Comparison of ENCODE assay signal across 9 cellular contexts in genomic region chr14:53963491-53964227, GRCh38. TPM values are rescaled to one million over a fixed set of nuclear protein-coding genes. Genes with fewer than 3 reads are reported as not detected.
DNase-seq lines count a peak whose midpoint lies in the region; ATAC-seq and TF ChIP-seq lines count a peak whose summit lies in the region.
"Had no signal": no experiment of that assay in that cellular context is flagged by ENCODE, and none has a peak within 500 bp of the region (broad histone marks: within the 10 kb centered on the region; RNA-seq: fewer than 3 reads in every experiment).

No MANE protein-coding gene starts in this region.

- no peaks in the 10 kb centered on the region for H4K20me1 ChIP-seq in OCI-LY7 (ENCODE audit: insufficient read depth, low read length)

- H3K4me3 ChIP-seq in psoas muscle (peak overlapping the region; percentile 57), OCI-LY7 (ENCODE audit: low read depth, low read length, poor library complexity, severe bottlenecking) (no peak overlapping the region)

- H3K9me2 ChIP-seq in OCI-LY7 (ENCODE audit: insufficient read depth, low read length): no peaks in the 10 kb centered on the region

- H3K27ac Mint-ChIP-seq in T-helper 17 cell (no peak overlapping the region), immature natural killer cell (no peak overlapping the region)
- H3K27ac Mint-ChIP-seq: stimulated activated naive CD8-positive, alpha-beta T cell treated with anti-CD3 and anti-CD28 coated beads, Interleukin-15, Interleukin-2, amounts not matched to agents 100 ng/mL and 50 ng/mL, for 24 hours had no signal

- peaks cover 0 to 8% (median 0%) of the 10 kb centered on the region in 6 donors for H3K9me3 Mint-ChIP-seq in immature natural killer cell
- H3K9me3 Mint-ChIP-seq: stimulated activated naive CD8-positive, alpha-beta T cell treated with anti-CD3 and anti-CD28 coated beads, Interleukin-15, Interleukin-2, amounts not matched to agents 100 ng/mL and 50 ng/mL, for 24 hours had no signal

- no peaks in the 10 kb centered on the region for H3K9me3 ChIP-seq in T-helper 17 cell (ENCODE audit: control insufficient read depth, low read length, poor library complexity, severe bottlenecking)
- H3K9me3 ChIP-seq in psoas muscle: no peaks in the 10 kb centered on the region
- no peaks in the 10 kb centered on the region for H3K9me3 ChIP-seq in OCI-LY7 (ENCODE audit: low read length)

- POLR2A ChIA-PET in OCI-LY7 (lab: Charles Lee): interaction anchor here (0.6 kb wide), 1 partner anchor 52 kb away, joined by 6 read pairs; no protein-coding TSS in a partner anchor

- peaks cover 0 to 43% (median 4%) of the 10 kb centered on the region in 3 donors for H3K27me3 ChIP-seq in psoas muscle (ENCODE audit: insufficient read depth in 3 of 3, low read length in 2 of 3)

- intact Hi-C loops in left cardiac atrium (cut with DNase I) (no loop called here), psoas muscle (cut with DNase I) (no loop called here), OCI-LY7 (cut with micrococcal nuclease; ENCODE audit: unreplicated experiment) (no loop called here)

- H3K4me2 ChIP-seq in OCI-LY7 (ENCODE audit: low read length): no peak overlapping the region

- H2AFZ ChIP-seq in OCI-LY7 (ENCODE audit: low read length): no peak overlapping the region

- H3K36me3 ChIP-seq in psoas muscle (ENCODE audit: insufficient read depth in 1 of 2, low read depth in 1 of 2): no peaks in the 10 kb centered on the region
- H3K36me3 ChIP-seq in OCI-LY7 (ENCODE audit: insufficient read depth, low read length): no peaks in the 10 kb centered on the region

- H3K36me3 Mint-ChIP-seq in T-helper 17 cell (ENCODE audit: low read depth) (no peaks in the 10 kb centered on the region), immature natural killer cell (no peaks in the 10 kb centered on the region)

- in situ Hi-C loops in G401 (cut with HindIII; ENCODE audit: low sequenced_read_pairs): no loop called here

- H3K79me2 ChIP-seq in OCI-LY7 (ENCODE audit: insufficient read depth, low read depth, low read length): no peaks in the 10 kb centered on the region

- ATAC-seq in T-helper 17 cell: peak; percentile 49
- peak; percentile 84 to 94 for ATAC-seq in left cardiac atrium
- peak in 3 of 4 donors; percentile 37 to 72 (median 53) for ATAC-seq in psoas muscle
- no peak for ATAC-seq in GM21515 (IDR thresholded peaks at IDR 0.05; ENCODE audit: unreplicated experiment)
- no peak for ATAC-seq in GM18520 (IDR thresholded peaks at IDR 0.05; ENCODE audit: unreplicated experiment)

- DNase-seq in G401 (ENCODE audit: low spot score) (peak; percentile 63), T-helper 17 cell (no peak), left cardiac atrium (peak; percentile 55), psoas muscle (peak in 1 of 2 donors; percentile 35), OCI-LY7 (ENCODE audit: low spot score) (no peak), immature natural killer cell (no peak)

- H3K4me1 Mint-ChIP-seq in T-helper 17 cell (peaks cover 5% of the 10 kb centered on the region), immature natural killer cell (no peaks in the 10 kb centered on the region)

- H3K4me3 Mint-ChIP-seq in T-helper 17 cell: peak overlapping the region; percentile 71
- no peak overlapping the region for H3K4me3 Mint-ChIP-seq in immature natural killer cell
- H3K4me3 Mint-ChIP-seq: stimulated activated naive CD8-positive, alpha-beta T cell treated with anti-CD3 and anti-CD28 coated beads, Interleukin-15, Interleukin-2, amounts not matched to agents 100 ng/mL and 50 ng/mL, for 24 hours had no signal

- 5 to 8% (median 5%) methylated on average over 44 to 45 of the region's 45 CpGs for WGBS in psoas muscle, 3 donors

- no TSS peak for BruUV-seq in OCI-LY7 (replicated peaks; lab: Mats Ljungman, UMichigan)

- no peak overlapping the region for H3K27ac ChIP-seq in psoas muscle
- no peak overlapping the region for H3K27ac ChIP-seq in OCI-LY7 (ENCODE audit: low read depth, low read length, poor library complexity, severe bottlenecking)

- H3K27me3 Mint-ChIP-seq in T-helper 17 cell (peaks cover 73% of the 10 kb centered on the region), immature natural killer cell (ENCODE audit: low read depth in 3 of 3) (peaks cover 6 to 7% (median 6%) of the 10 kb centered on the region in 3 donors)

- TF ChIP-seq CTCF in psoas muscle (IDR thresholded peaks at IDR 0.05) (peak; percentile 16), OCI-LY7 (conservative IDR thresholded peaks at IDR 0.05; ENCODE audit: low read length) (no peak)

- peaks cover 3% of the 10 kb centered on the region for H3K4me1 ChIP-seq in psoas muscle
- no peaks in the 10 kb centered on the region for H3K4me1 ChIP-seq in OCI-LY7 (ENCODE audit: insufficient read depth, low read length, poor library complexity, severe bottlenecking)

- CTCF ChIA-PET in OCI-LY7 (lab: Charles Lee; ENCODE audit: unreplicated experiment): no interaction called here

RNA-seq across cellular contexts. Expression of gene BMP4, which starts 7.0 kb away (rescaled TPM):
- total RNA-seq in G401 (2014; rRNA removed; shearing (Covaris generic)): 461 and 546 TPM in 2 replicates
- total RNA-seq in T-helper 17 cell (not detected), left cardiac atrium (10 to 100 TPM in 1 of 2 donors, 1 to 10 TPM in 1; 9.2 to 12.5 TPM), psoas muscle (1 to 10 TPM; 2.5 to 8.6 (median 5.3) TPM), OCI-LY7 (2022) (not detected in 2 replicates)
- polyA plus RNA-seq in psoas muscle (1 to 10 TPM; 2.4 to 4.4 (median 3.0) TPM), immature natural killer cell (not detected)
- total RNA-seq in OCI-LY7 (2014; rRNA removed; shearing (Covaris generic)): not detected in 2 replicates

Comparison
In these comparisons a context has a peak if more than half of its experiments do, and no peak if none do; other contexts are left out.
1. DNase-seq: peak in G401 (single experiment) and left cardiac atrium (single experiment); none in T-helper 17 cell (0 of 3), OCI-LY7 (single experiment) and immature natural killer cell (0 of 3).
2. ATAC-seq: peak in T-helper 17 cell (single experiment), left cardiac atrium (2 of 2) and psoas muscle (3 of 4); none in GM21515 (single experiment) and GM18520 (single experiment).
3. RNA of gene BMP4, which starts 7.0 kb away (total RNA-seq): 461 to 546 TPM in G401; 9.2 to 12.5 TPM in left cardiac atrium, 2.5 to 8.6 TPM in psoas muscle, not detected in T-helper 17 cell and not detected in OCI-LY7; every median in the first group is over 10 times any median in the second.